9 cellular contexts compared by ENCODE assay signal in genomic region chr3:186060222-186060621, GRCh38. TPM values are rescaled to one million over a fixed set of nuclear protein-coding genes. Genes with fewer than 3 reads are reported as not detected.
DNase-seq lines count a peak whose midpoint lies in the region; ATAC-seq and TF ChIP-seq lines count a peak whose summit lies in the region.
"Had no signal": no experiment of that assay in that cellular context is flagged by ENCODE, and none has a peak within 500 bp of the region (broad histone marks: within the 10 kb centered on the region; RNA-seq: fewer than 3 reads in every experiment).

No MANE protein-coding gene starts in this region.

- H3K4me3 ChIP-seq in Peyer's patch = no peak overlapping the region

- H3K36me3 ChIP-seq in Peyer's patch = no peaks in the 10 kb centered on the region

- TF ChIP-seq CTCF in Peyer's patch (IDR thresholded peaks at IDR 0.05) = no peak

- no peak overlapping the region for H3K27ac ChIP-seq in Peyer's patch

- H3K9me3 ChIP-seq in Peyer's patch = no peaks in the 10 kb centered on the region

- H3K4me1 ChIP-seq in Peyer's patch = no peaks in the 10 kb centered on the region

- no peaks in the 10 kb centered on the region for H3K27me3 ChIP-seq in Peyer's patch

- peak; percentile 4 for DNase-seq in central memory CD4-positive, alpha-beta T cell
- DNase-seq in NCI-H1694 (lab: John Stamatoyannopoulos, UW) = no peak
- DNase-seq in Peyer's patch = no peak
- DNase-seq: dermis blood vessel endothelial cell, NCI-H146 had no signal

- no peak for TF ChIP-seq POLR2A in Peyer's patch (IDR thresholded peaks at IDR 0.05)

- ATAC-seq in GM18520 (IDR thresholded peaks at IDR 0.05; ENCODE audit: unreplicated experiment) = peak; percentile 81
- ATAC-seq in GM21367 (IDR thresholded peaks at IDR 0.05; ENCODE audit: unreplicated experiment) = peak; percentile 64
- ATAC-seq in HG03342 (IDR thresholded peaks at IDR 0.05; ENCODE audit: unreplicated experiment) = peak; percentile 74
- ATAC-seq in GM21737 (IDR thresholded peaks at IDR 0.05; ENCODE audit: unreplicated experiment) = no peak

RNA-seq across cellular contexts. Expression of gene ETV5, which starts 48.7 kb away (rescaled TPM):
- 1 to 10 TPM; 4.1 to 5.3 (median 4.8) TPM for total RNA-seq in Peyer's patch
